Comparison of ENCODE assay signal across 17 cellular contexts in the genomic region with DNA sequence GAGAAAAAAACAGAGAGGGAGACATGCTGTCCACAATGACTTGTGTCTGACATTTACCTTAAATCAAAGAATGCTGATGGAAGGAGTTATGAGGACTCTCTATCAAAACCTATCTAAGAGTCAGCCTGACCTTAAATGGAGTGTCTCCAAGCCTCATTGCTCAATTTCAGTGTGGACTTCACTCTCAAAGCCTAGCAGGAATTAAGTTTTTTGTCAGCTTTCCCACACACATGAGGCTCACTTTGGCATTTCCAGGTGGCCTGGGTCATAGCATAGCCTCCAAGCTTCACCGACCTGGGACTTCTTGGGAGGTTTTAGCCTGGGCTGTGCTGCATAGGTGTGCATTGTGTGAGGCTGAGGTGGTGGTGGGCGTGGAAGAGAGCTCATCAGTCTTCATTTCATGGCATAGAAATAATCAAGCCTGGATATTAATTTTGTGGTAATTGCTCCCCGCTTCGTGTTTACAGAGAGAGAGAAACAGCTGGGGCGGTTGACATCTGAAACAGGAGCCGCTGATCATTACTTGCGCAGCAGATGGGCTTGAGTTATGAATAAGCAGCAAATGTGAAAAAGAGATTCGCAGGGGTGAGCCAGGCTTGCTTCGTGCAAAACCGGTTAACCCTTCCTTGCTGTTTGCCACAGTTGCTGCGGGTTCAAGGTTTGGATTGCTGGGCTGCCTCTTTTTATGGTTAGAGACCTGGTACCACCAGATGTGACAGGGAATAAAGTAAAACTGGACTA.
"Had no signal": no experiment of that assay in that cellular context is flagged by ENCODE, and none has a peak within 500 bp of the region (broad histone marks: within the 10 kb centered on the region; RNA-seq: fewer than 3 reads in every experiment).

No MANE protein-coding gene starts in this region.

- DNase-seq: activated CD4-positive, alpha-beta T cell treated with anti-CD3 and anti-CD28 coated beads for 4 hours; activated CD8-positive, alpha-beta memory T cell treated with anti-CD3 and anti-CD28 coated beads, Interleukin-2, amount 50 U/mL, for 48 hours; activated CD8-positive, alpha-beta T cell treated with anti-CD3 and anti-CD28 coated beads, Interleukin-2, amount 10 ng/mL, durations not matched to agents 7 days and 5 days; activated gamma-delta T cell; activated T-cell treated with anti-CD3 and anti-CD28 coated beads, Interleukin-2, amount 50 U/mL, for 72 hours; amniotic stem cell; hippocampal formation; kidney; left ventricle myocardium inferior; nucleus accumbens; right cardiac atrium; stimulated activated naive CD8-positive, alpha-beta T cell treated with anti-CD3 and anti-CD28 coated beads, Interleukin-15, amount 100 ng/mL, for 72 hours; upper lobe of left lung had no signal

- H3K27me3 Mint-ChIP-seq: activated naive CD8-positive, alpha-beta T cell; memory B cell; natural killer cell treated with Interleukin-12 subunit alpha and Interleukin-12 subunit beta and Interleukin-15 and Interleukin-18, amount 100 ng/mL, for 72 hours; stimulated activated naive CD8-positive, alpha-beta T cell treated with anti-CD3 and anti-CD28 coated beads, Interleukin-15, amount 100 ng/mL, for 72 hours had no signal

- ATAC-seq: activated CD8-positive, alpha-beta T cell treated with anti-CD3 and anti-CD28 coated beads, Interleukin-2, amount 10 ng/mL, durations not matched to agents 7 days and 5 days; activated T-cell treated with anti-CD3 and anti-CD28 coated beads, Interleukin-2, amount 50 U/mL, for 72 hours; natural killer cell treated with Interleukin-12 subunit alpha and Interleukin-12 subunit beta and Interleukin-15 and Interleukin-18, amount 100 ng/mL, for 72 hours; right cardiac atrium; stimulated activated naive CD8-positive, alpha-beta T cell treated with anti-CD3 and anti-CD28 coated beads, Interleukin-15, amount 100 ng/mL, for 72 hours had no signal

- H3K27ac Mint-ChIP-seq: activated CD8-positive, alpha-beta T cell treated with anti-CD3 and anti-CD28 coated beads, Interleukin-2, amount 10 ng/mL, durations not matched to agents 7 days and 5 days; activated naive CD8-positive, alpha-beta T cell; activated T-cell treated with anti-CD3 and anti-CD28 coated beads, Interleukin-2, amount 50 U/mL, for 72 hours; memory B cell; natural killer cell treated with Interleukin-12 subunit alpha and Interleukin-12 subunit beta and Interleukin-15 and Interleukin-18, amount 100 ng/mL, for 72 hours; stimulated activated naive CD8-positive, alpha-beta T cell treated with anti-CD3 and anti-CD28 coated beads, Interleukin-15, amount 100 ng/mL, for 72 hours; T-helper 1 cell treated with Interleukin-12 subunit alpha and Interleukin-12 subunit beta and Interleukin-4 antibody, amounts not matched to agents 30 μg/mL and 1 μg/mL, for 36 hours had no signal

- H3K36me3 Mint-ChIP-seq: activated naive CD8-positive, alpha-beta T cell; memory B cell; natural killer cell treated with Interleukin-12 subunit alpha and Interleukin-12 subunit beta and Interleukin-15 and Interleukin-18, amount 100 ng/mL, for 72 hours had no signal

- H3K4me1 Mint-ChIP-seq: memory B cell; stimulated activated naive CD8-positive, alpha-beta T cell treated with anti-CD3 and anti-CD28 coated beads, Interleukin-15, amount 100 ng/mL, for 72 hours had no signal

- H3K4me3 Mint-ChIP-seq: activated CD8-positive, alpha-beta T cell treated with anti-CD3 and anti-CD28 coated beads, Interleukin-2, amount 10 ng/mL, durations not matched to agents 7 days and 5 days; activated naive CD8-positive, alpha-beta T cell; activated T-cell treated with anti-CD3 and anti-CD28 coated beads, Interleukin-2, amount 50 U/mL, for 72 hours; memory B cell; natural killer cell treated with Interleukin-12 subunit alpha and Interleukin-12 subunit beta and Interleukin-15 and Interleukin-18, amount 100 ng/mL, for 72 hours; stimulated activated naive CD8-positive, alpha-beta T cell treated with anti-CD3 and anti-CD28 coated beads, Interleukin-15, amount 100 ng/mL, for 72 hours; T-helper 1 cell treated with Interleukin-12 subunit alpha and Interleukin-12 subunit beta and Interleukin-4 antibody, amounts not matched to agents 30 μg/mL and 1 μg/mL, for 36 hours had no signal
